28 cellular contexts compared by ENCODE assay signal in genomic region chr9:109473329-109473728, GRCh38. TPM values are rescaled to one million over a fixed set of nuclear protein-coding genes. Genes with fewer than 3 reads are reported as not detected.
DNase-seq lines count a peak whose midpoint lies in the region; ATAC-seq and TF ChIP-seq lines count a peak whose summit lies in the region.
"Had no signal": no experiment of that assay in that cellular context is flagged by ENCODE, and none has a peak within 500 bp of the region (broad histone marks: within the 10 kb centered on the region; RNA-seq: fewer than 3 reads in every experiment).

No MANE protein-coding gene starts in this region.

- H3K36me3 ChIP-seq in heart right ventricle (no peaks in the 10 kb centered on the region), MG63 (no peaks in the 10 kb centered on the region)
- H3K36me3 ChIP-seq: adrenal gland, breast epithelium, colonic mucosa, esophagus squamous epithelium, SJCRH30 had no signal

- peaks cover 0 to 76% (median 27%) of the 10 kb centered on the region in 9 donors for H3K4me1 ChIP-seq in heart right ventricle
- H3K4me1 ChIP-seq: adrenal gland, breast epithelium had no signal

- WGBS in heart right ventricle, 2 donors, result 32 to 51% methylated on average over 7 of the region's 7 CpGs

- ATAC-seq in heart right ventricle (peak in 6 of 8 donors; percentile 19 to 63 (median 50)), left cardiac atrium (no peak), left ventricle myocardium superior (peak; percentile 54)
- ATAC-seq: A549; GM12878; HCT116; mucosa of descending colon; natural killer cell treated with Interleukin-12 subunit alpha and Interleukin-12 subunit beta and Interleukin-15 and Interleukin-18, amount 100 ng/mL, for 72 hours; stimulated activated effector memory CD8-positive, alpha-beta T cell treated with anti-CD3 and anti-CD28 coated beads, Interleukin-12 subunit alpha, Interleukin-12 subunit beta, amount 100 ng/mL, for 72 hours had no signal

- intact Hi-C loops in heart right ventricle (cut with DNase I) (loop anchor here in 2 of 10 donors (5.0 kb wide), 3 partner anchors 44 to 226 kb away; no protein-coding TSS in a partner anchor), left cardiac atrium (cut with DNase I) (no loop called here), left ventricle myocardium superior (cut with micrococcal nuclease) (no loop called here)

- peaks cover 0 to 31% (median 0%) of the 10 kb centered on the region in 7 donors for H3K27me3 ChIP-seq in heart right ventricle
- no peaks in the 10 kb centered on the region for H3K27me3 ChIP-seq in MG63
- H3K27me3 ChIP-seq: adrenal gland, breast epithelium, colonic mucosa, esophagus squamous epithelium had no signal

- peak in 1 of 2 donors; percentile 27 for DNase-seq in heart right ventricle
- no peak for DNase-seq in left cardiac atrium
- DNase-seq in left ventricle myocardium superior, result peak; percentile 39
- peak; percentile 55 for DNase-seq in renal cortical epithelial cell (ENCODE audit: low read depth)
- no peak for DNase-seq in NCI-H82 treated with DMSO at 0.1 percent for 48 hours (lab: John Stamatoyannopoulos, UW; ENCODE audit: unreplicated experiment)
- DNase-seq in T-helper 2 cell, result no peak
- no peak for DNase-seq in pons (ENCODE audit: low spot score)
- no peak for DNase-seq in MG63
- DNase-seq: activated B cell treated with CpG ODN at 0.5 μM for 24 hours; activated naive CD4-positive, alpha-beta T cell treated with Interleukin-2 at 50 U/mL for 16 hours; adrenal gland; CD4-positive, alpha-beta memory T cell; colonic mucosa; endodermal cell; esophagus squamous epithelium; mucosa of descending colon; NCI-H146; NCI-H2107; SJCRH30; stimulated activated CD4-positive, alpha-beta T cell treated with anti-CD3 and anti-CD28 coated beads, Interleukin-4, amount 100 ng/mL, for 1 hour had no signal

- H3K9me3 ChIP-seq in heart right ventricle (no peaks in the 10 kb centered on the region), MG63 (no peaks in the 10 kb centered on the region)
- H3K9me3 ChIP-seq: A549, adrenal gland, breast epithelium, colonic mucosa, esophagus squamous epithelium, mucosa of descending colon, SJCRH30 had no signal

- H3K27ac ChIP-seq in heart right ventricle, result peak overlapping the region; percentile 60 to 81 (median 74)
- H3K27ac ChIP-seq: adrenal gland, colonic mucosa, esophagus squamous epithelium, HL-60, KMS-11, SJCRH30 had no signal

- TF ChIP-seq CTCF in heart right ventricle (IDR thresholded peaks at IDR 0.05), result no peak

- H3K4me3 ChIP-seq in heart right ventricle (peak overlapping the region in 1 of 10 donors; percentile 3), MG63 (no peak overlapping the region)
- H3K4me3 ChIP-seq: A549, adrenal gland, breast epithelium, colonic mucosa, GM12878, mucosa of descending colon, SJCRH30 had no signal

RNA-seq across cellular contexts. Expression of gene PTPN3, which starts 24.8 kb away (rescaled TPM):
- total RNA-seq in heart right ventricle (10 to 100 TPM; 22.7 to 70.7 (median 51.5) TPM), left cardiac atrium (1 to 10 TPM; 6.8 to 8.5 TPM), left ventricle myocardium superior (48.5 TPM), renal cortical epithelial cell (18.8 and 43.5 TPM in 2 replicates)
- polyA plus RNA-seq in heart right ventricle, result 10 to 100 TPM in 1 of 2 donors, 1 to 10 TPM in 1; 3.1 to 10.7 TPM
- total RNA-seq in MG63 (2014; rRNA removed; shearing (Covaris generic); ENCODE audit: low replicate concordance), result 1.7 and 2.8 TPM in 2 replicates
- total RNA-seq: CD4-positive, alpha-beta memory T cell had no signal
- polyA plus RNA-seq: CD4-positive, alpha-beta memory T cell had no signal

Comparison
In these comparisons a context has a peak if more than half of its experiments do, and no peak if none do; other contexts are left out.
1. ATAC-seq: peak in heart right ventricle (6 of 8) and left ventricle myocardium superior (single experiment); none in left cardiac atrium (0 of 2).
2. DNase-seq: peak in left ventricle myocardium superior (single experiment) and renal cortical epithelial cell (single experiment); none in left cardiac atrium (single experiment), NCI-H82 treated with DMSO at 0.1 percent for 48 hours (single experiment), T-helper 2 cell (0 of 5), pons (single experiment) and MG63 (single experiment).